In genomic region chr15:63226155-63226883, GRCh38 we compare ENCODE assay signal across 15 cellular contexts. TPM values are rescaled to one million over a fixed set of nuclear protein-coding genes. Genes with fewer than 3 reads are reported as not detected.
A peak's percentile ranks its signal among the peaks of the same experiment; 100 is the strongest.
DNase-seq lines count a peak whose midpoint lies in the region; ATAC-seq and TF ChIP-seq lines count a peak whose summit lies in the region.
"Had no signal": no experiment of that assay in that cellular context is flagged by ENCODE, and none has a peak within 500 bp of the region (broad histone marks: within the 10 kb centered on the region; RNA-seq: fewer than 3 reads in every experiment).

No MANE protein-coding gene starts in this region.

- no peaks in the 10 kb centered on the region for H4K20me1 ChIP-seq in PC-9 (ENCODE audit: insufficient read depth)

- no peaks in the 10 kb centered on the region for H3K9me2 ChIP-seq in PC-9 (ENCODE audit: insufficient read depth)

- peaks cover 10% of the 10 kb centered on the region; the same call in 1 of the 2 replicates for H3K79me2 ChIP-seq in PC-9 (ENCODE audit: low read depth)

- H3K4me3 ChIP-seq in muscle layer of duodenum (ENCODE audit: low read depth in 1 of 2, low read length in 2 of 2) (no peak overlapping the region), PC-9 (no peak overlapping the region), WERI-Rb-1 (ENCODE audit: low read depth, low read length) (no peak overlapping the region)
- H3K4me3 ChIP-seq: esophagus squamous epithelium had no signal

- no peaks in the 10 kb centered on the region for H3K27me3 ChIP-seq in muscle layer of duodenum (ENCODE audit: low read depth, low read length)
- no peaks in the 10 kb centered on the region for H3K27me3 ChIP-seq in PC-9 (ENCODE audit: insufficient read depth, low read depth)
- no peaks in the 10 kb centered on the region for H3K27me3 ChIP-seq in WERI-Rb-1 (ENCODE audit: insufficient read depth, low read depth, severe bottlenecking)
- H3K27me3 ChIP-seq: esophagus squamous epithelium had no signal

- H3K27me3 Mint-ChIP-seq in stimulated activated naive CD8-positive, alpha-beta T cell treated with anti-CD3 and anti-CD28 coated beads, Interleukin-15, Interleukin-2, amounts not matched to agents 100 ng/mL and 50 ng/mL, for 24 hours: no peaks in the 10 kb centered on the region
- no peaks in the 10 kb centered on the region for H3K27me3 Mint-ChIP-seq in activated T-helper 1 cell treated with anti-CD3 and anti-CD28 coated beads, Interleukin-12 subunit alpha, Interleukin-12 subunit beta, Interleukin-2, Interleukin-4 antibody, amounts not matched to agents 30 ng/mL and 10 ng/mL and 1 ng/mL, durations not matched to agents 14 hours and 24 hours and 36 hours (ENCODE audit: insufficient read depth)
- H3K27me3 Mint-ChIP-seq: brain had no signal

- ATAC-seq in stimulated activated naive CD8-positive, alpha-beta T cell treated with anti-CD3 and anti-CD28 coated beads, Interleukin-15, Interleukin-2, amounts not matched to agents 100 U/mL and 50 U/mL, for 24 hours: no peak

- intact Hi-C loops in activated T-helper 1 cell treated with anti-CD3 and anti-CD28 coated beads, Interleukin-12 subunit alpha, Interleukin-12 subunit beta, Interleukin-2, Interleukin-4 antibody, amounts not matched to agents 30 ng/mL and 10 ng/mL and 1 ng/mL, durations not matched to agents 14 hours and 24 hours and 36 hours (cut with micrococcal nuclease): no loop called here
- intact Hi-C loops in PC-9 (cut with micrococcal nuclease; ENCODE audit: unreplicated experiment): no loop called here

- peak overlapping the region; percentile 50 for H3K27ac Mint-ChIP-seq in stimulated activated naive CD8-positive, alpha-beta T cell treated with anti-CD3 and anti-CD28 coated beads, Interleukin-15, Interleukin-2, amounts not matched to agents 100 ng/mL and 50 ng/mL, for 24 hours
- peak overlapping the region; percentile 10 for H3K27ac Mint-ChIP-seq in activated T-helper 1 cell treated with anti-CD3 and anti-CD28 coated beads, Interleukin-12 subunit alpha, Interleukin-12 subunit beta, Interleukin-2, Interleukin-4 antibody, amounts not matched to agents 30 ng/mL and 10 ng/mL and 1 ng/mL, durations not matched to agents 14 hours and 24 hours and 36 hours

- H3K9me3 ChIP-seq in muscle layer of duodenum (ENCODE audit: control insufficient read depth in 1 of 2, low read length in 2 of 2): no peaks in the 10 kb centered on the region
- no peaks in the 10 kb centered on the region for H3K9me3 ChIP-seq in PC-9 (ENCODE audit: insufficient read depth, low read depth)
- H3K9me3 ChIP-seq in WERI-Rb-1 (ENCODE audit: severe bottlenecking): no peaks in the 10 kb centered on the region
- H3K9me3 ChIP-seq: esophagus squamous epithelium had no signal

- CTCF ChIA-PET in PC-9 (lab: Charles Lee): no interaction called here

- TF ChIP-seq CTCF in PC-9 (conservative IDR thresholded peaks at IDR 0.05) (no peak), WERI-Rb-1 (IDR thresholded peaks at IDR 0.05; ENCODE audit: low read depth, low read length) (no peak)

- peaks cover 10 to 20% of the 10 kb centered on the region in 2 donors for H3K4me1 ChIP-seq in muscle layer of duodenum (ENCODE audit: control insufficient read depth in 1 of 2, insufficient read depth in 2 of 2, low read length in 2 of 2)
- peaks cover 38% of the 10 kb centered on the region for H3K4me1 ChIP-seq in PC-9 (replicated peaks; ENCODE audit: insufficient read depth)

- H3K27ac ChIP-seq in muscle layer of duodenum (ENCODE audit: low read length) (peak overlapping the region; percentile 12), PC-9 (no peak overlapping the region), WERI-Rb-1 (no peak overlapping the region)

- peaks cover 82% of the 10 kb centered on the region for H3K4me1 Mint-ChIP-seq in stimulated activated naive CD8-positive, alpha-beta T cell treated with anti-CD3 and anti-CD28 coated beads, Interleukin-15, Interleukin-2, amounts not matched to agents 100 ng/mL and 50 ng/mL, for 24 hours (ENCODE audit: low read depth)
- H3K4me1 Mint-ChIP-seq in activated T-helper 1 cell treated with anti-CD3 and anti-CD28 coated beads, Interleukin-12 subunit alpha, Interleukin-12 subunit beta, Interleukin-2, Interleukin-4 antibody, amounts not matched to agents 30 ng/mL and 10 ng/mL and 1 ng/mL, durations not matched to agents 14 hours and 24 hours and 36 hours (ENCODE audit: low read depth): peaks cover 40% of the 10 kb centered on the region

- no peaks in the 10 kb centered on the region for H3K9me3 Mint-ChIP-seq in stimulated activated naive CD8-positive, alpha-beta T cell treated with anti-CD3 and anti-CD28 coated beads, Interleukin-15, Interleukin-2, amounts not matched to agents 100 ng/mL and 50 ng/mL, for 24 hours
- H3K9me3 Mint-ChIP-seq in activated T-helper 1 cell treated with anti-CD3 and anti-CD28 coated beads, Interleukin-12 subunit alpha, Interleukin-12 subunit beta, Interleukin-2, Interleukin-4 antibody, amounts not matched to agents 30 ng/mL and 10 ng/mL and 1 ng/mL, durations not matched to agents 14 hours and 24 hours and 36 hours: no peaks in the 10 kb centered on the region
- H3K9me3 Mint-ChIP-seq: brain, nephron had no signal

- no TSS peak for BruUV-seq in PC-9 (replicated peaks; lab: Mats Ljungman, UMichigan)

- no peak for DNase-seq in stimulated activated naive CD8-positive, alpha-beta T cell treated with anti-CD3 and anti-CD28 coated beads, Interleukin-15, Interleukin-2, amounts not matched to agents 100 U/mL and 50 U/mL, for 24 hours
- no peak for DNase-seq in activated T-helper 1 cell treated with anti-CD3 and anti-CD28 coated beads, Interleukin-12 subunit alpha, Interleukin-12 subunit beta, Interleukin-2, Interleukin-4 antibody, amounts not matched to agents 30 ng/mL and 10 ng/mL and 1 ng/mL, durations not matched to agents 14 hours and 24 hours and 36 hours (ENCODE audit: low spot score)
- DNase-seq in PC-9 (no peak), DMS79 treated with DMSO at 0.1 percent for 48 hours (lab: John Stamatoyannopoulos, UW) (no peak), D341Med (ENCODE audit: low spot score) (no peak), WERI-Rb-1 (no peak)
- DNase-seq: esophagus squamous epithelium; HCEC 1CT; Kasumi-1; NCI-H1436; NK-92 treated with Interleukin-12 subunit alpha and Interleukin-12 subunit beta, amount 100 ng/mL, for 24 hours had no signal

- H3K36me3 ChIP-seq in muscle layer of duodenum (ENCODE audit: control insufficient read depth in 1 of 2, insufficient read depth in 2 of 2, low read length in 2 of 2): no peaks in the 10 kb centered on the region
- no peaks in the 10 kb centered on the region for H3K36me3 ChIP-seq in PC-9 (ENCODE audit: low read depth)
- H3K36me3 ChIP-seq in WERI-Rb-1: no peaks in the 10 kb centered on the region
- H3K36me3 ChIP-seq: esophagus squamous epithelium had no signal

- H2AFZ ChIP-seq in PC-9: no peak overlapping the region

- H3K4me3 Mint-ChIP-seq in stimulated activated naive CD8-positive, alpha-beta T cell treated with anti-CD3 and anti-CD28 coated beads, Interleukin-15, Interleukin-2, amounts not matched to agents 100 ng/mL and 50 ng/mL, for 24 hours: peak overlapping the region; percentile 15
- peak overlapping the region; percentile 19 for H3K4me3 Mint-ChIP-seq in activated T-helper 1 cell treated with anti-CD3 and anti-CD28 coated beads, Interleukin-12 subunit alpha, Interleukin-12 subunit beta, Interleukin-2, Interleukin-4 antibody, amounts not matched to agents 30 ng/mL and 10 ng/mL and 1 ng/mL, durations not matched to agents 14 hours and 24 hours and 36 hours
- H3K4me3 Mint-ChIP-seq: nephron had no signal

- H3K36me3 Mint-ChIP-seq in stimulated activated naive CD8-positive, alpha-beta T cell treated with anti-CD3 and anti-CD28 coated beads, Interleukin-15, Interleukin-2, amounts not matched to agents 100 ng/mL and 50 ng/mL, for 24 hours (ENCODE audit: low read depth): peaks cover 63% of the 10 kb centered on the region
- peaks cover 35% of the 10 kb centered on the region for H3K36me3 Mint-ChIP-seq in activated T-helper 1 cell treated with anti-CD3 and anti-CD28 coated beads, Interleukin-12 subunit alpha, Interleukin-12 subunit beta, Interleukin-2, Interleukin-4 antibody, amounts not matched to agents 30 ng/mL and 10 ng/mL and 1 ng/mL, durations not matched to agents 14 hours and 24 hours and 36 hours (ENCODE audit: low read depth)

- POLR2A ChIA-PET in PC-9 (lab: Charles Lee; ENCODE audit: unreplicated experiment): no interaction called here

- H3F3A ChIP-seq in PC-9 (ENCODE audit: insufficient read depth, low read depth): peaks cover 25% of the 10 kb centered on the region; the same call in 1 of the 2 replicates

- H3K4me2 ChIP-seq in PC-9: no peak overlapping the region

RNA-seq across cellular contexts. Expression of gene RAB8B, which starts 36.9 kb away (rescaled TPM):
- total RNA-seq in activated T-helper 1 cell treated with anti-CD3 and anti-CD28 coated beads, Interleukin-12 subunit alpha, Interleukin-12 subunit beta, Interleukin-2, Interleukin-4 antibody, amounts not matched to agents 30 ng/mL and 10 ng/mL and 1 ng/mL, durations not matched to agents 14 hours and 24 hours and 36 hours: 135 and 149 TPM in 2 replicates
- total RNA-seq in PC-9 (2021): 19.3 and 20.9 TPM in 2 replicates

RNA-seq across cellular contexts. Expression of gene APH1B, which starts 51.1 kb away (rescaled TPM):
- 4.1 and 6.2 TPM in 2 replicates for total RNA-seq in activated T-helper 1 cell treated with anti-CD3 and anti-CD28 coated beads, Interleukin-12 subunit alpha, Interleukin-12 subunit beta, Interleukin-2, Interleukin-4 antibody, amounts not matched to agents 30 ng/mL and 10 ng/mL and 1 ng/mL, durations not matched to agents 14 hours and 24 hours and 36 hours
- total RNA-seq in PC-9 (2021): 4.9 and 5.8 TPM in 2 replicates
